ENCODE assay signal across 1 cellular context in genomic region chr11:44708063-44708462, GRCh38.
TF ChIP-seq lines count a peak whose summit lies in the region.

No MANE protein-coding gene starts in this region.

TF ChIP-seq in H1, 55 proteins besides CTCF, POLR2A, EP300 and RAD21 (continued from another document):
- TF ChIP-seq, protein P1, sequence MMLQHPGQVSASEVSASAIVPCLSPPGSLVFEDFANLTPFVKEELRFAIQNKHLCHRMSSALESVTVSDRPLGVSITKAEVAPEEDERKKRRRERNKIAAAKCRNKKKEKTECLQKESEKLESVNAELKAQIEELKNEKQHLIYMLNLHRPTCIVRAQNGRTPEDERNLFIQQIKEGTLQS (IDR thresholded peaks at IDR 0.05; ENCODE audit: insufficient read depth, low read depth, low read length): no peak
- no peak for TF ChIP-seq MAFK (IDR thresholded peaks at IDR 0.05; ENCODE audit: low read depth, low read length)
- no peak for TF ChIP-seq BRCA1 (IDR thresholded peaks at IDR 0.05; ENCODE audit: low read depth, low read length)
- TF ChIP-seq TEAD4 (IDR thresholded peaks at IDR 0.05; ENCODE audit: low read depth, low read length): no peak
- TF ChIP-seq SP2 (IDR thresholded peaks at IDR 0.05; ENCODE audit: low read length): no peak
- no peak for TF ChIP-seq KDM4A (IDR thresholded peaks at IDR 0.05; ENCODE audit: low read depth, low read length, severe bottlenecking)
- no peak for TF ChIP-seq RFX5 (IDR thresholded peaks at IDR 0.05; ENCODE audit: borderline replicate concordance, low read depth, low read length)
- TF ChIP-seq RXRA (IDR thresholded peaks at IDR 0.05; ENCODE audit: insufficient read depth, low read depth, low read length): no peak
- no peak for TF ChIP-seq HDAC6 (IDR thresholded peaks at IDR 0.05; ENCODE audit: low read depth, low read length)
- no peak for TF ChIP-seq YY1 (IDR thresholded peaks at IDR 0.05; ENCODE audit: low read depth, low read length)
- no peak for TF ChIP-seq GABPA (IDR thresholded peaks at IDR 0.05; ENCODE audit: borderline replicate concordance, insufficient read depth, low read length)
